1 cellular context compared by ENCODE assay signal in genomic region chr6:4192627-4193026, GRCh38.
TF ChIP-seq lines count a peak whose summit lies in the region.

No MANE protein-coding gene starts in this region.

TF ChIP-seq in HepG2, 621 proteins besides CTCF, POLR2A, EP300 and RAD21:
- TF ChIP-seq, protein P1, sequence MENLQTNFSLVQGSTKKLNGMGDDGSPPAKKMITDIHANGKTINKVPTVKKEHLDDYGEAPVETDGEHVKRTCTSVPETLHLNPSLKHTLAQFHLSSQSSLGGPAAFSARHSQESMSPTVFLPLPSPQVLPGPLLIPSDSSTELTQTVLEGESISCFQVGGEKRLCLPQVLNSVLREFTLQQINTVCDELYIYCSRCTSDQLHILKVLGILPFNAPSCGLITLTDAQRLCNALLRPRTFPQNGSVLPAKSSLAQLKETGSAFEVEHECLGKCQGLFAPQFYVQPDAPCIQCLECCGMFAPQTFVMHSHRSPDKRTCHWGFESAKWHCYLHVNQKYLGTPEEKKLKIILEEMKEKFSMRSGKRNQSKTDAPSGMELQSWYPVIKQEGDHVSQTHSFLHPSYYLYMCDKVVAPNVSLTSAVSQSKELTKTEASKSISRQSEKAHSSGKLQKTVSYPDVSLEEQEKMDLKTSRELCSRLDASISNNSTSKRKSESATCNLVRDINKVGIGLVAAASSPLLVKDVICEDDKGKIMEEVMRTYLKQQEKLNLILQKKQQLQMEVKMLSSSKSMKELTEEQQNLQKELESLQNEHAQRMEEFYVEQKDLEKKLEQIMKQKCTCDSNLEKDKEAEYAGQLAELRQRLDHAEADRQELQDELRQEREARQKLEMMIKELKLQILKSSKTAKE (CRISPR knock-in tag; IDR thresholded peaks at IDR 0.05; ENCODE audit: borderline replicate concordance): no peak
- TF ChIP-seq TMF1 (CRISPR knock-in tag; IDR thresholded peaks at IDR 0.05; ENCODE audit: low read depth) (no peak), ZNF484 (CRISPR knock-in tag; IDR thresholded peaks at IDR 0.05; ENCODE audit: borderline replicate concordance, low read depth) (no peak), NR2F1 (CRISPR knock-in tag; IDR thresholded peaks at IDR 0.05) (no peak), KAT7 (CRISPR knock-in tag; IDR thresholded peaks at IDR 0.05; ENCODE audit: borderline replicate concordance) (no peak)
